1 cellular context compared by ENCODE assay signal in genomic region chr7:92785923-92786322, GRCh38.
TF ChIP-seq lines count a peak whose summit lies in the region.

No MANE protein-coding gene starts in this region.

TF ChIP-seq in GM23338, 12 proteins besides CTCF, POLR2A, EP300 and RAD21 (continued from another document):
- TF ChIP-seq ZNF462 (CRISPR knock-in tag; IDR thresholded peaks at IDR 0.05) (no peak), REST (IDR thresholded peaks at IDR 0.05; ENCODE audit: unreplicated experiment) (no peak)
